Comparison of ENCODE assay signal across 31 cellular contexts in genomic region chr2:128651000-128651399, GRCh38.
"Had no signal": no experiment of that assay in that cellular context is flagged by ENCODE, and none has a peak within 500 bp of the region (broad histone marks: within the 10 kb centered on the region; RNA-seq: fewer than 3 reads in every experiment).

No MANE protein-coding gene starts in this region.

- H3K27ac Mint-ChIP-seq: activated CD4-positive, alpha-beta T cell treated with anti-CD3 and anti-CD28 coated beads, Interleukin-2, amount 10 ng/mL, durations not matched to agents 24 days and 14 days; activated CD8-positive, alpha-beta T cell treated with anti-CD3 and anti-CD28 coated beads for 36 hours; activated naive CD8-positive, alpha-beta T cell treated with anti-CD3 and anti-CD28 coated beads, Interleukin-2, amount 10 ng/mL, durations not matched to agents 7 days and 5 days; activated T-cell treated with anti-CD3 and anti-CD28 coated beads, Interleukin-2, amount 50 U/mL, for 24 hours; activated T-helper 1 cell treated with anti-CD3 and anti-CD28 coated beads, Interleukin-12 subunit alpha, Interleukin-12 subunit beta, Interleukin-2, Interleukin-4 antibody, amounts not matched to agents 30 ng/mL and 10 ng/mL and 1 ng/mL, durations not matched to agents 14 hours and 24 hours and 36 hours; T-helper 1 cell treated with Interleukin-12 subunit alpha and Interleukin-12 subunit beta and Interleukin-4 antibody, amounts not matched to agents 30 μg/mL and 1 μg/mL, for 36 hours; T-helper 2 cell treated with Interferon-gamma antibody and Interleukin-4, amounts not matched to agents 5 μg/mL and 100 μg/mL, for 36 hours had no signal

- H3K4me3 Mint-ChIP-seq: activated CD4-positive, alpha-beta T cell treated with anti-CD3 and anti-CD28 coated beads, Interleukin-2, amount 10 ng/mL, durations not matched to agents 24 days and 14 days; activated CD8-positive, alpha-beta T cell treated with anti-CD3 and anti-CD28 coated beads for 36 hours; activated naive CD8-positive, alpha-beta T cell treated with anti-CD3 and anti-CD28 coated beads, Interleukin-2, amount 10 ng/mL, durations not matched to agents 7 days and 5 days; activated T-cell treated with anti-CD3 and anti-CD28 coated beads, Interleukin-2, amount 50 U/mL, for 24 hours; activated T-helper 1 cell treated with anti-CD3 and anti-CD28 coated beads, Interleukin-12 subunit alpha, Interleukin-12 subunit beta, Interleukin-2, Interleukin-4 antibody, amounts not matched to agents 30 ng/mL and 10 ng/mL and 1 ng/mL, durations not matched to agents 14 hours and 24 hours and 36 hours; T-helper 1 cell treated with Interleukin-12 subunit alpha and Interleukin-12 subunit beta and Interleukin-4 antibody, amounts not matched to agents 30 μg/mL and 1 μg/mL, for 36 hours; T-helper 2 cell treated with Interferon-gamma antibody and Interleukin-4, amounts not matched to agents 5 μg/mL and 100 μg/mL, for 36 hours had no signal

- DNase-seq: activated CD4-positive, alpha-beta T cell treated with anti-CD3 and anti-CD28 coated beads, Interleukin-2, amount 10 ng/mL, durations not matched to agents 24 days and 14 days; activated CD4-positive, alpha-beta T cell treated with anti-CD3 and anti-CD28 coated beads, Interleukin-2, amount 50 U/mL, for 4 hours; activated CD8-positive, alpha-beta T cell treated with anti-CD3 and anti-CD28 coated beads for 36 hours; activated effector memory CD4-positive, alpha-beta T cell treated with Interleukin-2 at 50 U/mL for 16 hours; activated naive CD4-positive, alpha-beta T cell treated with anti-CD3 and anti-CD28 coated beads, Interleukin-2, amount 50 U/mL, for 16 hours; activated naive CD8-positive, alpha-beta T cell treated with anti-CD3 and anti-CD28 coated beads, Interleukin-2, amount 10 ng/mL, durations not matched to agents 7 days and 5 days; activated T-cell treated with anti-CD3 and anti-CD28 coated beads, Interleukin-2, amount 50 U/mL, for 24 hours; amygdala; Kasumi-1; MG63; NCI-H1048; NCI-H1105 treated with DMSO at 0.1 percent for 48 hours; NCI-H1436; NCI-H1694; NCI-H1930; NCI-H2081 treated with DMSO at 0.1 percent for 48 hours; NCI-H226; NCI-H446 treated with DMSO at 0.1 percent for 48 hours; NCI-H524; NCI-H69; NK-92 treated with Interleukin-12 subunit alpha and Interleukin-12 subunit beta, amount 100 ng/mL, for 24 hours; PC-3; Peyer's patch; RPMI8226; SHP77 treated with DMSO at 0.1 percent for 48 hours; SK-N-SH had no signal

- ATAC-seq: activated CD8-positive, alpha-beta T cell treated with anti-CD3 and anti-CD28 coated beads for 36 hours; PC-3 had no signal

- H3K4me3 ChIP-seq: ascending aorta, MG63, Peyer's patch, SJSA1 had no signal

- H3K9me3 Mint-ChIP-seq: activated T-cell treated with anti-CD3 and anti-CD28 coated beads, Interleukin-2, amount 50 U/mL, for 24 hours; activated T-helper 1 cell treated with anti-CD3 and anti-CD28 coated beads, Interleukin-12 subunit alpha, Interleukin-12 subunit beta, Interleukin-2, Interleukin-4 antibody, amounts not matched to agents 30 ng/mL and 10 ng/mL and 1 ng/mL, durations not matched to agents 14 hours and 24 hours and 36 hours; T-helper 1 cell treated with Interleukin-12 subunit alpha and Interleukin-12 subunit beta and Interleukin-4 antibody, amounts not matched to agents 30 μg/mL and 1 μg/mL, for 36 hours; T-helper 2 cell treated with Interferon-gamma antibody and Interleukin-4, amounts not matched to agents 5 μg/mL and 100 μg/mL, for 36 hours had no signal
